ENCODE assay signal across 17 cellular contexts in the genomic region with DNA sequence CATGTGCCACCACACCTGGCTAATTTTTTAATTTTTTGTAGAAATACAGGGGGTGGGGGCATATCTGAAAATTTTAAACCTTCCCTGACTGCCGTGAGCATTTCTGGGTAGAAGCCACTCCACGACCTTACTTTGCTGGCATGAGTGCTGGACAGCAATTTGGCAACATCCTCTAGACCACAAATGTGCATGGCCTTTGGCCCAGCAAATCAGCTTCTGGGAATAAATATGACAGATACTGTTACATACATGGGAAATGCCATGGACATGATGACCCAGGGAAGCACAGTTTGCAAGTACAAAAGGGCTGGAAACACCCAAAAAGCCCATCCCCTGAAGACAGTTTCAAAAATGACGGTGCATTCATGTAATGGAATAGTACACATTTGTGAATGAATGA. TPM values are rescaled to one million over a fixed set of nuclear protein-coding genes. Genes with fewer than 3 reads are reported as not detected.
DNase-seq lines count a peak whose midpoint lies in the region; ATAC-seq, FAIRE-seq and TF ChIP-seq lines count a peak whose summit lies in the region.
"Had no signal": no experiment of that assay in that cellular context is flagged by ENCODE, and none has a peak within 500 bp of the region (broad histone marks: within the 10 kb centered on the region; RNA-seq: fewer than 3 reads in every experiment).

No MANE protein-coding gene starts in this region.

- H3K4me3 Mint-ChIP-seq in CD4-positive, alpha-beta memory T cell, result no peak overlapping the region

- CTCF ChIA-PET in HepG2 (lab: Yijun Ruan, JAX; ENCODE audit: low intra/inter-chr PET ratio, low total read pairs), result no interaction called here
- CTCF ChIA-PET in CD4-positive, alpha-beta memory T cell (lab: Charles Lee; ENCODE audit: partially characterized antibody), result no interaction called here
- CTCF ChIA-PET in HEK293T (lab: Yijun Ruan, JAX), result no interaction called here

- TF ChIP-seq CTCF in bronchial epithelial cell (IDR thresholded peaks at IDR 0.05; ENCODE audit: insufficient read depth, low read length, severe bottlenecking), result no peak
- no peak for TF ChIP-seq CTCF in HepG2 (CRISPR knock-in tag; IDR thresholded peaks at IDR 0.05)

- FAIRE-seq in bronchial epithelial cell (lab: Jason Lieb, UNC), result no peak
- no peak for FAIRE-seq in HepG2 (lab: Jason Lieb, UNC)
- FAIRE-seq: keratinocyte had no signal

- H2AFZ ChIP-seq in HepG2 (ENCODE audit: low read length), result no peak overlapping the region

- in situ Hi-C loops in HepG2 (cut with HindIII; ENCODE audit: extremely low pct_ligation_motif_present, low pct_unique_long_range_greater_than_20kb), result no loop called here

- intact Hi-C loops in HepG2 (cut with micrococcal nuclease; ENCODE audit: unreplicated experiment), result no loop called here
- intact Hi-C loops in CD4-positive, alpha-beta memory T cell (cut with micrococcal nuclease), result no loop called here

- H3K4me3 ChIP-seq in bronchial epithelial cell (ENCODE audit: low read depth, low read length), result no peak overlapping the region
- no peak overlapping the region for H3K4me3 ChIP-seq in HepG2 (replicated peaks in 1 of 3; ENCODE audit: insufficient read depth in 1 of 3, low read depth in 2 of 3, low read length in 3 of 3)
- H3K4me3 ChIP-seq in CD4-positive, alpha-beta memory T cell (ENCODE audit: low read length in 2 of 2), result no peak overlapping the region
- H3K4me3 ChIP-seq: ascending aorta, BLaER1, HAP-1, suprapubic skin had no signal

- H3K27ac ChIP-seq in HepG2 (ENCODE audit: extremely low read length, insufficient read depth, low read length), result peak overlapping the region; percentile 67
- no peak overlapping the region for H3K27ac ChIP-seq in CD4-positive, alpha-beta memory T cell (ENCODE audit: low read depth, low read length)
- H3K27ac ChIP-seq: ascending aorta, BLaER1, suprapubic skin had no signal

- BruUV-seq in HepG2 (replicated peaks; lab: Mats Ljungman, UMichigan), result no TSS peak

- no peak overlapping the region for H3K4me2 ChIP-seq in HepG2 (ENCODE audit: low read depth, low read length)
- H3K4me2 ChIP-seq: BLaER1 had no signal

- peaks cover 0 to 10% (median 1%) of the 10 kb centered on the region in 4 donors for H3K4me1 Mint-ChIP-seq in CD4-positive, alpha-beta memory T cell

- H3K9me3 Mint-ChIP-seq in CD4-positive, alpha-beta memory T cell, result no peaks in the 10 kb centered on the region

- 90% methylated on average over 3 of the region's 3 CpGs for WGBS in HepG2 (ENCODE audit: low lambda C conversion rate)

- peaks cover 9% of the 10 kb centered on the region for H3K79me2 ChIP-seq in HepG2 (ENCODE audit: insufficient read depth, low read length)

- H4K20me1 ChIP-seq in HepG2 (ENCODE audit: insufficient read depth, low read length), result peaks cover 2% of the 10 kb centered on the region; the same call in 1 of the 2 replicates
- H4K20me1 ChIP-seq: BLaER1 had no signal

- no peak for TF ChIP-seq RAD21 in HepG2 (CRISPR knock-in tag; IDR thresholded peaks at IDR 0.05)

- no peak for TF ChIP-seq POLR2A in HepG2 (IDR thresholded peaks at IDR 0.05; ENCODE audit: insufficient read depth in 1 of 2, low read depth in 2 of 2, low read length in 2 of 2)

- ATAC-seq in HepG2, result no peak
- ATAC-seq in GM18873 (IDR thresholded peaks at IDR 0.05; ENCODE audit: low FRiP score, unreplicated experiment), result no peak

- peaks cover 9 to 12% of the 10 kb centered on the region in 2 donors for H3K27me3 Mint-ChIP-seq in CD4-positive, alpha-beta memory T cell

- no peak overlapping the region for H3K27ac Mint-ChIP-seq in CD4-positive, alpha-beta memory T cell

- DNase-seq in AG08396 (ENCODE audit: low spot score) (peak; percentile 35), HS-5 (ENCODE audit: low read depth) (peak; percentile 64), bronchial epithelial cell (ENCODE audit: low read depth) (peak; percentile 62), HepG2 (ENCODE audit: low spot score) (no peak), HEK293T (ENCODE audit: extremely low spot score) (no peak), DMS53 treated with DMSO at 0.1 percent for 48 hours (lab: John Stamatoyannopoulos, UW; ENCODE audit: unreplicated experiment) (no peak)
- DNase-seq in CD4-positive, alpha-beta memory T cell, result no peak
- DNase-seq: activated effector memory CD4-positive, alpha-beta T cell treated with anti-CD3 and anti-CD28 coated beads, Interleukin-2, amount 50 U/mL, for 16 hours; DMS79; effector memory CD4-positive, alpha-beta T cell had no signal

- peaks cover 81% of the 10 kb centered on the region for H3K4me1 ChIP-seq in HepG2 (ENCODE audit: insufficient read depth, low read length)
- peaks cover 6% of the 10 kb centered on the region for H3K4me1 ChIP-seq in CD4-positive, alpha-beta memory T cell (ENCODE audit: insufficient read depth, low read length)
- H3K4me1 ChIP-seq: BLaER1, HAP-1 had no signal

- POLR2A ChIA-PET in HepG2 (lab: Yijun Ruan, JAX), result interaction anchor here (0.9 kb wide), 1 partner anchor 25 kb away, joined by 3 read pairs; no protein-coding TSS in a partner anchor
- POLR2A ChIA-PET in CD4-positive, alpha-beta memory T cell (lab: Charles Lee; ENCODE audit: partially characterized antibody), result no interaction called here
- POLR2A ChIA-PET in HEK293T (lab: Yijun Ruan, JAX), result no interaction called here

- H3K27me3 ChIP-seq in bronchial epithelial cell (ENCODE audit: control insufficient read depth, insufficient read depth, low read length) (no peaks in the 10 kb centered on the region), HepG2 (ENCODE audit: control insufficient read depth in 1 of 2, insufficient read depth in 2 of 2, low read length in 2 of 2) (no peaks in the 10 kb centered on the region; a peak in 1 of 5 replicates)
- no peaks in the 10 kb centered on the region for H3K27me3 ChIP-seq in CD4-positive, alpha-beta memory T cell (ENCODE audit: insufficient read depth, low read length)
- H3K27me3 ChIP-seq: ascending aorta, BLaER1, suprapubic skin had no signal

- TF ChIP-seq EP300 in HepG2 (IDR thresholded peaks at IDR 0.05; ENCODE audit: low read depth in 2 of 2, low read length in 2 of 2) (no peak), HepG2 (CRISPR knock-in tag; IDR thresholded peaks at IDR 0.05; ENCODE audit: borderline replicate concordance) (no peak)

- H3K36me3 ChIP-seq in bronchial epithelial cell (ENCODE audit: control insufficient read depth, insufficient read depth, low read length) (no peaks in the 10 kb centered on the region), HepG2 (replicated peaks in 1 of 2; ENCODE audit: control insufficient read depth in 1 of 2, insufficient read depth in 2 of 2, low read length in 2 of 2) (no peaks in the 10 kb centered on the region)
- no peaks in the 10 kb centered on the region for H3K36me3 ChIP-seq in CD4-positive, alpha-beta memory T cell (ENCODE audit: insufficient read depth, low read length)
- H3K36me3 ChIP-seq: ascending aorta, BLaER1, HAP-1, suprapubic skin had no signal

- H3K9ac ChIP-seq in HepG2 (ENCODE audit: insufficient read depth, low read depth, low read length), result no peak overlapping the region
- H3K9ac ChIP-seq: BLaER1 had no signal

- H3K9me3 ChIP-seq in HepG2 (ENCODE audit: low read length), result no peaks in the 10 kb centered on the region
- no peaks in the 10 kb centered on the region for H3K9me3 ChIP-seq in CD4-positive, alpha-beta memory T cell (ENCODE audit: control insufficient read depth in 1 of 2, low read length in 2 of 2)
- H3K9me3 ChIP-seq: ascending aorta, BLaER1, HAP-1, suprapubic skin had no signal

- no peaks in the 10 kb centered on the region for H3K36me3 Mint-ChIP-seq in CD4-positive, alpha-beta memory T cell

RNA-seq across cellular contexts. Expression of a gene that starts 3.2 kb away (rescaled TPM):
- total RNA-seq in bronchial epithelial cell (84.6 and 102 TPM in 2 replicates), HepG2 (2016; rRNA removed; fragmentation: Illumina TruSeq; extraction: Trizol) (18.4 and 43.4 TPM in 2 replicates)
- 5.4 and 5.5 TPM in 2 replicates for total RNA-seq in HepG2 (2016; cell fraction: cytosol; rRNA removed; fragmentation: Illumina TruSeq; extraction: Trizol; ENCODE audit: low read depth)
- 16.1 and 39.6 TPM in 2 replicates for total RNA-seq in HepG2 (2016; cell fraction: insoluble cytoplasmic fraction; rRNA removed; fragmentation: Illumina TruSeq; extraction: Trizol)
- 18.0 and 18.1 TPM in 2 replicates for total RNA-seq in HepG2 (2016; cell fraction: membrane; rRNA removed; fragmentation: Illumina TruSeq; extraction: Trizol)
- 37.4 and 45.5 TPM in 2 replicates for total RNA-seq in HepG2 (2016; cell fraction: nucleus; rRNA removed; fragmentation: Illumina TruSeq; extraction: Trizol)
- polyA plus RNA-seq in HepG2 (2011; rRNA removed), result 46.6 and 59.5 TPM in 2 replicates
- 53.0 and 55.6 TPM in 2 replicates for polyA plus RNA-seq in HepG2 (2011; cell fraction: cytosol; rRNA removed)
- 60.5 and 72.7 TPM in 2 replicates for polyA plus RNA-seq in HepG2 (2011; cell fraction: nucleus; rRNA removed)
- polyA plus RNA-seq in HepG2 (2012), result 26.0 and 35.8 TPM in 2 replicates
- 4.1 and 4.5 TPM in 2 replicates for polyA plus RNA-seq in HepG2 (2016; cell fraction: cytosol; fragmentation: Illumina TruSeq; extraction: Trizol; ENCODE audit: low read depth)
- polyA plus RNA-seq in HepG2 (2016; cell fraction: insoluble cytoplasmic fraction; fragmentation: Illumina TruSeq; extraction: Trizol; ENCODE audit: low read depth), result 14.1 and 16.5 TPM in 2 replicates
- polyA plus RNA-seq in HepG2 (2016; cell fraction: membrane; fragmentation: Illumina TruSeq; extraction: Trizol; ENCODE audit: low read depth), result 9.4 and 9.9 TPM in 2 replicates
- polyA plus RNA-seq in HepG2 (2016; cell fraction: nucleus; fragmentation: Illumina TruSeq; extraction: Trizol; ENCODE audit: insufficient read depth, low read depth), result 59.3 and 60.4 TPM in 2 replicates
- polyA minus RNA-seq in HepG2 (2011; rRNA and poly(A)+ RNA removed; ENCODE audit: low replicate concordance), result 69.1 and 105 TPM in 2 replicates
- 34.7 and 43.2 TPM in 2 replicates for polyA minus RNA-seq in HepG2 (2011; cell fraction: cytosol; rRNA and poly(A)+ RNA removed)
- polyA minus RNA-seq in HepG2 (2011; cell fraction: nucleus; rRNA and poly(A)+ RNA removed), result 56.0 and 67.4 TPM in 2 replicates
- total RNA-seq in CD4-positive, alpha-beta memory T cell, result 1 to 10 TPM; 1.0 to 1.7 TPM
- under 1 TPM in 1 of 2 donors, not detected in 1; 0.34 TPM for polyA plus RNA-seq in CD4-positive, alpha-beta memory T cell

RNA-seq across cellular contexts. Expression of a gene that starts 27.2 kb away (rescaled TPM):
- not detected in 2 replicates for total RNA-seq in bronchial epithelial cell
- 2.3 and 3.4 TPM in 2 replicates for total RNA-seq in HepG2 (2016; rRNA removed; fragmentation: Illumina TruSeq; extraction: Trizol)
- 2.7 and 3.5 TPM in 2 replicates for total RNA-seq in HepG2 (2016; cell fraction: cytosol; rRNA removed; fragmentation: Illumina TruSeq; extraction: Trizol; ENCODE audit: low read depth)
- 2.3 and 3.6 TPM in 2 replicates for total RNA-seq in HepG2 (2016; cell fraction: insoluble cytoplasmic fraction; rRNA removed; fragmentation: Illumina TruSeq; extraction: Trizol)
- total RNA-seq in HepG2 (2016; cell fraction: membrane; rRNA removed; fragmentation: Illumina TruSeq; extraction: Trizol), result 3.3 and 4.5 TPM in 2 replicates
- 2.9 and 3.3 TPM in 2 replicates for total RNA-seq in HepG2 (2016; cell fraction: nucleus; rRNA removed; fragmentation: Illumina TruSeq; extraction: Trizol)
- 8.8 and 13.2 TPM in 2 replicates for polyA plus RNA-seq in HepG2 (2011; rRNA removed)
- 4.8 and 4.9 TPM in 2 replicates for polyA plus RNA-seq in HepG2 (2011; cell fraction: cytosol; rRNA removed)
- 2.1 and 7.8 TPM in 2 replicates for polyA plus RNA-seq in HepG2 (2011; cell fraction: nucleus; rRNA removed)
- 6.8 and 14.5 TPM in 2 replicates for polyA plus RNA-seq in HepG2 (2012)
- 2.5 and 3.3 TPM in 2 replicates for polyA plus RNA-seq in HepG2 (2016; cell fraction: cytosol; fragmentation: Illumina TruSeq; extraction: Trizol; ENCODE audit: low read depth)
- polyA plus RNA-seq in HepG2 (2016; cell fraction: insoluble cytoplasmic fraction; fragmentation: Illumina TruSeq; extraction: Trizol; ENCODE audit: low read depth), result 1.6 and 3.8 TPM in 2 replicates
- polyA plus RNA-seq in HepG2 (2016; cell fraction: membrane; fragmentation: Illumina TruSeq; extraction: Trizol; ENCODE audit: low read depth), result 3.3 and 3.9 TPM in 2 replicates
- polyA plus RNA-seq in HepG2 (2016; cell fraction: nucleus; fragmentation: Illumina TruSeq; extraction: Trizol; ENCODE audit: insufficient read depth, low read depth), result 2.7 and 4.2 TPM in 2 replicates
- polyA minus RNA-seq in HepG2 (2011; rRNA and poly(A)+ RNA removed; ENCODE audit: low replicate concordance), result 23.1 TPM in 1 of 2 replicates, not detected in the other
- polyA minus RNA-seq in HepG2 (2011; cell fraction: cytosol; rRNA and poly(A)+ RNA removed), result 0.99 and 1.8 TPM in 2 replicates
- polyA minus RNA-seq in HepG2 (2011; cell fraction: nucleus; rRNA and poly(A)+ RNA removed), result 3.9 and 9.3 TPM in 2 replicates
- not detected for total RNA-seq in CD4-positive, alpha-beta memory T cell
- polyA plus RNA-seq in CD4-positive, alpha-beta memory T cell, result not detected
- total RNA-seq: ascending aorta, glomerular endothelial cell, suprapubic skin had no signal

RNA-seq across cellular contexts. Expression of a gene that starts 30.8 kb away (rescaled TPM):
- total RNA-seq in bronchial epithelial cell, result 0.53 and 2.7 TPM in 2 replicates
- 0.66 and 1.3 TPM in 2 replicates for total RNA-seq in HepG2 (2016; rRNA removed; fragmentation: Illumina TruSeq; extraction: Trizol)
- 0.18 and 0.30 TPM in 2 replicates for total RNA-seq in HepG2 (2016; cell fraction: cytosol; rRNA removed; fragmentation: Illumina TruSeq; extraction: Trizol; ENCODE audit: low read depth)
- total RNA-seq in HepG2 (2016; cell fraction: insoluble cytoplasmic fraction; rRNA removed; fragmentation: Illumina TruSeq; extraction: Trizol), result 0.22 and 1.3 TPM in 2 replicates
- 0.38 and 0.65 TPM in 2 replicates for total RNA-seq in HepG2 (2016; cell fraction: membrane; rRNA removed; fragmentation: Illumina TruSeq; extraction: Trizol)
- total RNA-seq in HepG2 (2016; cell fraction: nucleus; rRNA removed; fragmentation: Illumina TruSeq; extraction: Trizol), result 2.7 and 2.8 TPM in 2 replicates
- 4.0 and 6.3 TPM in 2 replicates for polyA plus RNA-seq in HepG2 (2011; rRNA removed)
- 1.3 and 1.5 TPM in 2 replicates for polyA plus RNA-seq in HepG2 (2011; cell fraction: cytosol; rRNA removed)
- 16.3 and 18.1 TPM in 2 replicates for polyA plus RNA-seq in HepG2 (2011; cell fraction: nucleus; rRNA removed)
- 4.6 and 6.9 TPM in 2 replicates for polyA plus RNA-seq in HepG2 (2012)
- polyA plus RNA-seq in HepG2 (2016; cell fraction: cytosol; fragmentation: Illumina TruSeq; extraction: Trizol; ENCODE audit: low read depth), result 0.32 and 0.38 TPM in 2 replicates
- polyA plus RNA-seq in HepG2 (2016; cell fraction: insoluble cytoplasmic fraction; fragmentation: Illumina TruSeq; extraction: Trizol; ENCODE audit: low read depth), result 0.47 and 0.99 TPM in 2 replicates
- polyA plus RNA-seq in HepG2 (2016; cell fraction: membrane; fragmentation: Illumina TruSeq; extraction: Trizol; ENCODE audit: low read depth), result 0.88 and 0.98 TPM in 2 replicates
- polyA plus RNA-seq in HepG2 (2016; cell fraction: nucleus; fragmentation: Illumina TruSeq; extraction: Trizol; ENCODE audit: insufficient read depth, low read depth), result 11.9 and 13.8 TPM in 2 replicates
- 6.6 and 9.0 TPM in 2 replicates for polyA minus RNA-seq in HepG2 (2011; rRNA and poly(A)+ RNA removed; ENCODE audit: low replicate concordance)
- 0.59 and 0.88 TPM in 2 replicates for polyA minus RNA-seq in HepG2 (2011; cell fraction: cytosol; rRNA and poly(A)+ RNA removed)
- polyA minus RNA-seq in HepG2 (2011; cell fraction: nucleus; rRNA and poly(A)+ RNA removed), result 11.7 and 11.8 TPM in 2 replicates
- total RNA-seq in CD4-positive, alpha-beta memory T cell, result 1 to 10 TPM; 1.3 to 1.4 TPM
- polyA plus RNA-seq in CD4-positive, alpha-beta memory T cell, result not detected

RNA-seq across cellular contexts. Expression of a gene that starts 58.4 kb away (rescaled TPM):
- total RNA-seq in bronchial epithelial cell (not detected in 2 replicates), HepG2 (2016; rRNA removed; fragmentation: Illumina TruSeq; extraction: Trizol) (not detected in 2 replicates)
- not detected in 2 replicates for total RNA-seq in HepG2 (2016; cell fraction: cytosol; rRNA removed; fragmentation: Illumina TruSeq; extraction: Trizol; ENCODE audit: low read depth)
- total RNA-seq in HepG2 (2016; cell fraction: insoluble cytoplasmic fraction; rRNA removed; fragmentation: Illumina TruSeq; extraction: Trizol), result not detected in 2 replicates
- total RNA-seq in HepG2 (2016; cell fraction: membrane; rRNA removed; fragmentation: Illumina TruSeq; extraction: Trizol), result not detected in 2 replicates
- total RNA-seq in HepG2 (2016; cell fraction: nucleus; rRNA removed; fragmentation: Illumina TruSeq; extraction: Trizol), result not detected in 2 replicates
- not detected in 2 replicates for polyA plus RNA-seq in HepG2 (2011; rRNA removed)
- not detected in 2 replicates for polyA plus RNA-seq in HepG2 (2011; cell fraction: cytosol; rRNA removed)
- not detected in 2 replicates for polyA plus RNA-seq in HepG2 (2011; cell fraction: nucleus; rRNA removed)
- polyA plus RNA-seq in HepG2 (2012), result not detected in 2 replicates
- not detected in 2 replicates for polyA plus RNA-seq in HepG2 (2016; cell fraction: cytosol; fragmentation: Illumina TruSeq; extraction: Trizol; ENCODE audit: low read depth)
- polyA plus RNA-seq in HepG2 (2016; cell fraction: insoluble cytoplasmic fraction; fragmentation: Illumina TruSeq; extraction: Trizol; ENCODE audit: low read depth), result not detected in 2 replicates
- not detected in 2 replicates for polyA plus RNA-seq in HepG2 (2016; cell fraction: membrane; fragmentation: Illumina TruSeq; extraction: Trizol; ENCODE audit: low read depth)
- not detected in 2 replicates for polyA plus RNA-seq in HepG2 (2016; cell fraction: nucleus; fragmentation: Illumina TruSeq; extraction: Trizol; ENCODE audit: insufficient read depth, low read depth)
- polyA minus RNA-seq in HepG2 (2011; rRNA and poly(A)+ RNA removed; ENCODE audit: low replicate concordance), result not detected in 2 replicates
- not detected in 2 replicates for polyA minus RNA-seq in HepG2 (2011; cell fraction: cytosol; rRNA and poly(A)+ RNA removed)
- polyA minus RNA-seq in HepG2 (2011; cell fraction: nucleus; rRNA and poly(A)+ RNA removed), result not detected in 2 replicates
- total RNA-seq in CD4-positive, alpha-beta memory T cell, result not detected
- not detected for polyA plus RNA-seq in CD4-positive, alpha-beta memory T cell
- total RNA-seq: ascending aorta, glomerular endothelial cell, suprapubic skin had no signal
- polyA plus RNA-seq: keratinocyte had no signal

Comparison
In these comparisons a context has a peak if more than half of its experiments do, and no peak if none do; other contexts are left out.
1. DNase-seq: peak in AG08396 (single experiment), HS-5 (single experiment) and bronchial epithelial cell (single experiment); none in HepG2 (single experiment), CD4-positive, alpha-beta memory T cell (0 of 5), HEK293T (single experiment) and DMS53 treated with DMSO at 0.1 percent for 48 hours (single experiment).